Comparison of ENCODE assay signal across 27 cellular contexts in genomic region chr12:90921536-90921935, GRCh38. TPM values are rescaled to one million over a fixed set of nuclear protein-coding genes. Genes with fewer than 3 reads are reported as not detected.
"Had no signal": no experiment of that assay in that cellular context is flagged by ENCODE, and none has a peak within 500 bp of the region (broad histone marks: within the 10 kb centered on the region; RNA-seq: fewer than 3 reads in every experiment).

No MANE protein-coding gene starts in this region.

- H3K36me3 ChIP-seq: ascending aorta, tibial artery had no signal

- H3K9me3 ChIP-seq: ascending aorta, tibial artery had no signal

- H3K4me3 Mint-ChIP-seq: activated CD8-positive, alpha-beta T cell treated with anti-CD3 and anti-CD28 coated beads for 36 hours; activated naive CD4-positive, alpha-beta T cell treated with anti-CD3 and anti-CD28 coated beads, Interleukin-2, amount 10 ng/mL, durations not matched to agents 7 days and 5 days; WTC11 had no signal

- H3K27me3 ChIP-seq: ascending aorta, tibial artery had no signal

- H3K4me1 Mint-ChIP-seq: activated naive CD4-positive, alpha-beta T cell treated with anti-CD3 and anti-CD28 coated beads, Interleukin-2, amount 10 ng/mL, durations not matched to agents 7 days and 5 days had no signal

- ATAC-seq: activated CD8-positive, alpha-beta T cell treated with anti-CD3 and anti-CD28 coated beads for 36 hours; stimulated activated naive CD8-positive, alpha-beta T cell treated with anti-CD3 and anti-CD28 coated beads, Interleukin-15, Interleukin-2, amounts not matched to agents 100 U/mL and 50 U/mL, for 24 hours; WTC11 had no signal

- H3K4me3 ChIP-seq: ascending aorta, lung, tibial artery had no signal

- H3K27me3 Mint-ChIP-seq: activated naive CD4-positive, alpha-beta T cell treated with anti-CD3 and anti-CD28 coated beads, Interleukin-2, amount 10 ng/mL, durations not matched to agents 7 days and 5 days had no signal

- DNase-seq: activated CD4-positive, alpha-beta T cell treated with anti-CD3 and anti-CD28 coated beads for 4 hours; activated CD8-positive, alpha-beta T cell treated with anti-CD3 and anti-CD28 coated beads for 36 hours; activated naive CD4-positive, alpha-beta T cell treated with anti-CD3 and anti-CD28 coated beads, Interleukin-2, amount 10 ng/mL, durations not matched to agents 7 days and 5 days; activated T-cell treated with anti-CD3 and anti-CD28 coated beads, Interleukin-2, amount 50 U/mL, for 1 hour; effector memory CD4-positive, alpha-beta T cell; glutamatergic neuron; hippocampal formation; midbrain; occipital lobe; stimulated activated CD4-positive, alpha-beta T cell treated with anti-CD3 and anti-CD28 coated beads, Interleukin-2, amount 100 ng/mL, for 24 hours; stimulated activated naive CD8-positive, alpha-beta T cell treated with anti-CD3 and anti-CD28 coated beads, Interleukin-15, Interleukin-2, amounts not matched to agents 100 U/mL and 50 U/mL, for 24 hours; substantia nigra; tibial artery had no signal

- H3K9me3 Mint-ChIP-seq: activated CD8-positive, alpha-beta T cell treated with anti-CD3 and anti-CD28 coated beads for 36 hours; activated naive CD4-positive, alpha-beta T cell treated with anti-CD3 and anti-CD28 coated beads, Interleukin-2, amount 10 ng/mL, durations not matched to agents 7 days and 5 days; activated T-helper 2 cell treated with anti-CD3 and anti-CD28 coated beads, Interferon-gamma antibody, Interleukin-2, Interleukin-4, amounts not matched to agents 10 μg/mL and 5 μg/mL and 100 μg/mL, durations not matched to agents 14 hours and 24 hours and 36 hours; WTC11 had no signal

- H3K36me3 Mint-ChIP-seq: activated naive CD4-positive, alpha-beta T cell treated with anti-CD3 and anti-CD28 coated beads, Interleukin-2, amount 10 ng/mL, durations not matched to agents 7 days and 5 days; WTC11 had no signal

RNA-seq across cellular contexts. Expression of gene CCER1, which starts 33.4 kb away (rescaled TPM):
- total RNA-seq: activated CD8-positive, alpha-beta T cell treated with anti-CD3 and anti-CD28 coated beads for 36 hours; activated T-helper 2 cell treated with anti-CD3 and anti-CD28 coated beads, Interferon-gamma antibody, Interleukin-2, Interleukin-4, amounts not matched to agents 10 μg/mL and 5 μg/mL and 100 μg/mL, durations not matched to agents 14 hours and 24 hours and 36 hours; ascending aorta; bronchial epithelial cell; cerebellum; dermis blood vessel endothelial cell; left lobe of liver; lung; occipital lobe; progenitor cell of endocrine pancreas; skeletal muscle tissue; T-helper 2 cell treated with Interferon-gamma antibody and Interleukin-4, amounts not matched to agents 100 ng/mL and 5 ng/mL, for 36 hours; urinary bladder; WTC11 had no signal
- polyA plus RNA-seq: adipose tissue, lung, neural cell, urinary bladder had no signal
